In the genomic region with DNA sequence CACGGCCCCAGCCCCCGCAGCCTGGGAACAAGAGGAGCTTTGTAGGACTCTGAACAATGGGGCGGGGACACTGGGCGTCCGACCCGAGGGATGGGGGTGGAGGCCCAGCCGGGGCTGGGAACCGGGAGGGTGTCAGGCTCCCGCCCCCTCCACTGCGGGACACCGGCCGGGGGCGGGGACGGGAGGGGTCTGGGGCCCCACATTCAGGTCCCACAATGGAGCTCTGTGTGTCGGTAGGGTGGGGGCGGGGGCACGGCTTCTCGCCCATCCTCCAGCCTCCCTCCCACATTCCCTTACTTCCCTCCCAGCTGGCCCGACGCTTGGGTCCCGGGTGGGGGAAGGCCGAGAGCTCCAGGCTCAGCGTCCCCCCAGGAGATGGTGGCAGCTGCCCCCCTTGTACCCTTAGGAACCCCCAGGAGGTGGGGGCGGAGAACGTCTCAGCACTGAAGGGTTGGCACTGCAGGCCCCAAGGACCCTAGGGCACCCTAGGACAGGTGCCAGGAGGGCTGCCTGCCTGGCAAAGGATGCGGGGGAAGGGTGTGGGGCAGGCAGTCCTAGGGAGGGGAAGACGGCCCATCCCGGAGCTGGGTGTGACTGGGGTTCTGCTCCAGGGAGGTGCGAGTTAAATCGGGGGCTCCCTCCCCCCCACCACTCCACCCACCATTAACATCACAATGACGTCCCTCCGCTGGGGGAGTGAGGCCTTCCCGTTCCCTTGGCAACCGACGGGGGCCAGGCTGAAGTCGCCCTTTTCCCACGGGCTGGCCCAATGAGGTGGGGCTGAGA, we compare ENCODE assay signal across 1 cellular context.
TF ChIP-seq lines count a peak whose summit lies in the region.

No MANE protein-coding gene starts in this region.

TF ChIP-seq in HepG2, 621 proteins besides CTCF, POLR2A, EP300 and RAD21 (continued from another document and continues in another):
- TF ChIP-seq, protein P1, sequence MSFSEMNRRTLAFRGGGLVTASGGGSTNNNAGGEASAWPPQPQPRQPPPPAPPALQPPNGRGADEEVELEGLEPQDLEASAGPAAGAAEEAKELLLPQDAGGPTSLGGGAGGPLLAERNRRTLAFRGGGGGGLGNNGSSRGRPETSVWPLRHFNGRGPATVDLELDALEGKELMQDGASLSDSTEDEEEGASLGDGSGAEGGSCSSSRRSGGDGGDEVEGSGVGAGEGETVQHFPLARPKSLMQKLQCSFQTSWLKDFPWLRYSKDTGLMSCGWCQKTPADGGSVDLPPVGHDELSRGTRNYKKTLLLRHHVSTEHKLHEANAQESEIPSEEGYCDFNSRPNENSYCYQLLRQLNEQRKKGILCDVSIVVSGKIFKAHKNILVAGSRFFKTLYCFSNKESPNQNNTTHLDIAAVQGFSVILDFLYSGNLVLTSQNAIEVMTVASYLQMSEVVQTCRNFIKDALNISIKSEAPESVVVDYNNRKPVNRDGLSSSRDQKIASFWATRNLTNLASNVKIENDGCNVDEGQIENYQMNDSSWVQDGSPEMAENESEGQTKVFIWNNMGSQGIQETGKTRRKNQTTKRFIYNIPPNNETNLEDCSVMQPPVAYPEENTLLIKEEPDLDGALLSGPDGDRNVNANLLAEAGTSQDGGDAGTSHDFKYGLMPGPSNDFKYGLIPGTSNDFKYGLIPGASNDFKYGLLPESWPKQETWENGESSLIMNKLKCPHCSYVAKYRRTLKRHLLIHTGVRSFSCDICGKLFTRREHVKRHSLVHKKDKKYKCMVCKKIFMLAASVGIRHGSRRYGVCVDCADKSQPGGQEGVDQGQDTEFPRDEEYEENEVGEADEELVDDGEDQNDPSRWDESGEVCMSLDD (CRISPR knock-in tag; IDR thresholded peaks at IDR 0.05; ENCODE audit: borderline replicate concordance) = peak; percentile 44; the same call in 1 of the 2 replicates
- TF ChIP-seq, protein P2, sequence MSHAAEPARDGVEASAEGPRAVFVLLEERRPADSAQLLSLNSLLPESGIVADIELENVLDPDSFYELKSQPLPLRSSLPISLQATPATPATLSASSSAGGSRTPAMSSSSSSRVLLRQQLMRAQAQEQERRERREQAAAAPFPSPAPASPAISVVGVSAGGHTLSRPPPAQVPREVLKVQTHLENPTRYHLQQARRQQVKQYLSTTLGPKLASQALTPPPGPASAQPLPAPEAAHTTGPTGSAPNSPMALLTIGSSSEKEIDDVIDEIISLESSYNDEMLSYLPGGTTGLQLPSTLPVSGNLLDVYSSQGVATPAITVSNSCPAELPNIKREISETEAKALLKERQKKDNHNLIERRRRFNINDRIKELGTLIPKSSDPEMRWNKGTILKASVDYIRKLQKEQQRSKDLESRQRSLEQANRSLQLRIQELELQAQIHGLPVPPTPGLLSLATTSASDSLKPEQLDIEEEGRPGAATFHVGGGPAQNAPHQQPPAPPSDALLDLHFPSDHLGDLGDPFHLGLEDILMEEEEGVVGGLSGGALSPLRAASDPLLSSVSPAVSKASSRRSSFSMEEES (CRISPR knock-in tag; IDR thresholded peaks at IDR 0.05) = no peak
- peak; percentile 85 for TF ChIP-seq PHF21A (CRISPR knock-in tag; IDR thresholded peaks at IDR 0.05)
- no peak for TF ChIP-seq ZNF24 (IDR thresholded peaks at IDR 0.05)
- TF ChIP-seq EEA1 (CRISPR knock-in tag; IDR thresholded peaks at IDR 0.05; ENCODE audit: borderline replicate concordance) = no peak
- TF ChIP-seq ATF2 (CRISPR knock-in tag; IDR thresholded peaks at IDR 0.05) = no peak
- TF ChIP-seq ZNF3 (CRISPR knock-in tag; IDR thresholded peaks at IDR 0.05) = no peak
- TF ChIP-seq HNF4A (CRISPR knock-in tag; IDR thresholded peaks at IDR 0.05) = peak; percentile 57
- TF ChIP-seq, protein P3, sequence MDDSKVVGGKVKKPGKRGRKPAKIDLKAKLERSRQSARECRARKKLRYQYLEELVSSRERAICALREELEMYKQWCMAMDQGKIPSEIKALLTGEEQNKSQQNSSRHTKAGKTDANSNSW (CRISPR knock-in tag; IDR thresholded peaks at IDR 0.05; ENCODE audit: borderline replicate concordance) = no peak
- no peak for TF ChIP-seq KMT2A (CRISPR knock-in tag; IDR thresholded peaks at IDR 0.05)
- TF ChIP-seq ZBTB38 (CRISPR knock-in tag; IDR thresholded peaks at IDR 0.05) = no peak
- peak; percentile 21; the same call in 1 of the 2 replicates for TF ChIP-seq YEATS2 (CRISPR knock-in tag; IDR thresholded peaks at IDR 0.05; ENCODE audit: borderline replicate concordance)
- 0 out of 2 replicates have a peak, but pooled peaks have one; percentile 49 for TF ChIP-seq MAF1 (CRISPR knock-in tag; IDR thresholded peaks at IDR 0.05; ENCODE audit: borderline replicate concordance)
- TF ChIP-seq ZMYM3 (CRISPR knock-in tag; IDR thresholded peaks at IDR 0.05) = no peak
- no peak for TF ChIP-seq GPN1 (CRISPR knock-in tag; IDR thresholded peaks at IDR 0.05; ENCODE audit: borderline replicate concordance)
- no peak for TF ChIP-seq SMAD3 (CRISPR knock-in tag; IDR thresholded peaks at IDR 0.05)
- TF ChIP-seq PAX8 (CRISPR knock-in tag; IDR thresholded peaks at IDR 0.05; ENCODE audit: borderline replicate concordance) = 0 out of 2 replicates have a peak, but pooled peaks have one; percentile 37
- TF ChIP-seq STAG1 (CRISPR knock-in tag; IDR thresholded peaks at IDR 0.05) = no peak
- TF ChIP-seq ZNF607 (CRISPR knock-in tag; IDR thresholded peaks at IDR 0.05; ENCODE audit: borderline replicate concordance) = no peak
- TF ChIP-seq, protein P4, sequence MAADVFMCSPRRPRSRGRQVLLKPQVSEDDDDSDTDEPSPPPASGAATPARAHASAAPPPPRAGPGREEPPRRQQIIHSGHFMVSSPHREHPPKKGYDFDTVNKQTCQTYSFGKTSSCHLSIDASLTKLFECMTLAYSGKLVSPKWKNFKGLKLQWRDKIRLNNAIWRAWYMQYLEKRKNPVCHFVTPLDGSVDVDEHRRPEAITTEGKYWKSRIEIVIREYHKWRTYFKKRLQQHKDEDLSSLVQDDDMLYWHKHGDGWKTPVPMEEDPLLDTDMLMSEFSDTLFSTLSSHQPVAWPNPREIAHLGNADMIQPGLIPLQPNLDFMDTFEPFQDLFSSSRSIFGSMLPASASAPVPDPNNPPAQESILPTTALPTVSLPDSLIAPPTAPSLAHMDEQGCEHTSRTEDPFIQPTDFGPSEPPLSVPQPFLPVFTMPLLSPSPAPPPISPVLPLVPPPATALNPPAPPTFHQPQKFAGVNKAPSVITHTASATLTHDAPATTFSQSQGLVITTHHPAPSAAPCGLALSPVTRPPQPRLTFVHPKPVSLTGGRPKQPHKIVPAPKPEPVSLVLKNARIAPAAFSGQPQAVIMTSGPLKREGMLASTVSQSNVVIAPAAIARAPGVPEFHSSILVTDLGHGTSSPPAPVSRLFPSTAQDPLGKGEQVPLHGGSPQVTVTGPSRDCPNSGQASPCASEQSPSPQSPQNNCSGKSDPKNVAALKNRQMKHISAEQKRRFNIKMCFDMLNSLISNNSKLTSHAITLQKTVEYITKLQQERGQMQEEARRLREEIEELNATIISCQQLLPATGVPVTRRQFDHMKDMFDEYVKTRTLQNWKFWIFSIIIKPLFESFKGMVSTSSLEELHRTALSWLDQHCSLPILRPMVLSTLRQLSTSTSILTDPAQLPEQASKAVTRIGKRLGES (CRISPR knock-in tag; IDR thresholded peaks at IDR 0.05; ENCODE audit: borderline replicate concordance) = no peak
- no peak for TF ChIP-seq XRCC5 (optimal IDR thresholded peaks at IDR 0.05; ENCODE audit: low read length)
- TF ChIP-seq NCOA5 (CRISPR knock-in tag; IDR thresholded peaks at IDR 0.05) = no peak
- TF ChIP-seq FOXC1 (CRISPR knock-in tag; IDR thresholded peaks at IDR 0.05; ENCODE audit: borderline replicate concordance) = no peak
- no peak for TF ChIP-seq TBP (CRISPR knock-in tag; IDR thresholded peaks at IDR 0.05)
- no peak for TF ChIP-seq ZFP36L2 (CRISPR knock-in tag; IDR thresholded peaks at IDR 0.05)
- TF ChIP-seq HOXD1 (CRISPR knock-in tag; IDR thresholded peaks at IDR 0.05) = no peak
- TF ChIP-seq EHMT2 (IDR thresholded peaks at IDR 0.05; ENCODE audit: borderline replicate concordance, low read depth, low read length) = no peak
- TF ChIP-seq IKZF5 (CRISPR knock-in tag; IDR thresholded peaks at IDR 0.05) = no peak
- TF ChIP-seq SUZ12 (IDR thresholded peaks at IDR 0.05; ENCODE audit: low read depth, low read length) = no peak
- no peak for TF ChIP-seq ARHGAP35 (CRISPR knock-in tag; IDR thresholded peaks at IDR 0.05; ENCODE audit: borderline replicate concordance)
- TF ChIP-seq, protein P5, sequence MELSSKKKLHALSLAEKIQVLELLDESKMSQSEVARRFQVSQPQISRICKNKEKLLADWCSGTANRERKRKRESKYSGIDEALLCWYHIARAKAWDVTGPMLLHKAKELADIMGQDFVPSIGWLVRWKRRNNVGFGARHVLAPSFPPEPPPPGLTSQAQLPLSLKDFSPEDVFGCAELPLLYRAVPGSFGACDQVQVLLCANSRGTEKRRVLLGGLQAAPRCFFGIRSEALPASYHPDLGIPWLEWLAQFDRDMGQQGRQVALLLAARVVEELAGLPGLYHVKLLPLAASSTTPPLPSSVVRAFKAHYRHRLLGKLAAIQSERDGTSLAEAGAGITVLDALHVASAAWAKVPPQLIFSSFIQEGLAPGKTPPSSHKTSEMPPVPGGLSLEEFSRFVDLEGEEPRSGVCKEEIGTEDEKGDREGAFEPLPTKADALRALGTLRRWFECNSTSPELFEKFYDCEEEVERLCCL (CRISPR knock-in tag; IDR thresholded peaks at IDR 0.05; ENCODE audit: borderline replicate concordance) = no peak
- no peak; the same call in 1 of the 2 replicates for TF ChIP-seq NR2F2 (IDR thresholded peaks at IDR 0.05; ENCODE audit: borderline replicate concordance, low read depth)
- TF ChIP-seq RBM39 (IDR thresholded peaks at IDR 0.05; ENCODE audit: low read depth, low read length, poor library complexity, severe bottlenecking) = peak; percentile 89
- peak; percentile 77; the same call in 1 of the 2 replicates for TF ChIP-seq ZBTB25 (CRISPR knock-in tag; IDR thresholded peaks at IDR 0.05)
- no peak for TF ChIP-seq ZFP36 (IDR thresholded peaks at IDR 0.05; ENCODE audit: borderline replicate concordance, low read depth, low read length, partially characterized antibody)
- TF ChIP-seq ZNF672 (CRISPR knock-in tag; IDR thresholded peaks at IDR 0.05) = no peak
- peak; percentile 72 for TF ChIP-seq CHD2 (IDR thresholded peaks at IDR 0.05; ENCODE audit: low read depth, low read length)
- TF ChIP-seq DPF2 (CRISPR knock-in tag; IDR thresholded peaks at IDR 0.05; ENCODE audit: borderline replicate concordance, low read depth) = no peak
